In the genomic region with DNA sequence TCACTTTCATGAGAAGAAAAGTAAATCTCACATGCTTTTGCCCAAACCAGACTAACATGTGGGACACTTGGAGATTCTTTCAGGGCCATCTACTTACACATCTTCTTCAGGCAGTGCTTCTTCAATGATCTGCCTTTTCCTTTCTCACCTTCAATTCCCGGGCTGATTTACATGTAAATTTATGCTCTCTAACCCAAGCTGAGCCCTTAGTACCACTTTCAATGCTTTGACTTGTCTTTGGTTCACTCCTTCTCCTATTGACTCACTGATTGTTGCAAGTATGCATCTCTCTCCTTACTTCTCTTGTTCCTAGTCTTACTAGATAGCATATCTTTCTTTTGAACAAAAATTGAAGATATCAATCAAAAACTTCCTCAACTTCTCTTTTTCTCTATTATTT, we compare ENCODE assay signal across 25 cellular contexts.
"Had no signal": no experiment of that assay in that cellular context is flagged by ENCODE, and none has a peak within 500 bp of the region (broad histone marks: within the 10 kb centered on the region; RNA-seq: fewer than 3 reads in every experiment).

No MANE protein-coding gene starts in this region.

- DNase-seq: colonic mucosa; cortex of kidney; dermis blood vessel endothelial cell; dorsolateral prefrontal cortex; effector CD4-positive, alpha-beta T cell; effector CD8-positive, alpha-beta T cell; effector memory CD4-positive, alpha-beta T cell; effector memory CD8-positive, alpha-beta T cell; endodermal cell; erythroblast; esophagus squamous epithelium; foreskin fibroblast; foreskin keratinocyte; foreskin melanocyte; gastrocnemius medialis; glutamatergic neuron; head of caudate nucleus; heart left ventricle; heart right ventricle had no signal

- H3K4me1 Mint-ChIP-seq: endodermal cell had no signal

- H3K4me3 Mint-ChIP-seq: dendritic cell treated with granulocyte-macrophage colony-stimulating factor and Interleukin-4, amounts not matched to agents 40 ng/mL and 50 ng/mL, for 4 days; effector memory CD8-positive, alpha-beta T cell; endodermal cell had no signal

- H3K27me3 ChIP-seq: colonic mucosa, dorsolateral prefrontal cortex, esophagus muscularis mucosa, esophagus squamous epithelium, foreskin keratinocyte, gastrocnemius medialis, gastroesophageal sphincter, heart left ventricle, heart right ventricle had no signal

- H3K27ac ChIP-seq: colonic mucosa, coronary artery, dorsolateral prefrontal cortex, epithelial cell of prostate, esophagus muscularis mucosa, esophagus squamous epithelium, foreskin keratinocyte, gastrocnemius medialis, gastroesophageal sphincter, heart left ventricle, heart right ventricle had no signal

- H3K9me3 ChIP-seq: colonic mucosa, esophagus muscularis mucosa, esophagus squamous epithelium, gastrocnemius medialis, gastroesophageal sphincter had no signal

- H3K27me3 Mint-ChIP-seq: dendritic cell treated with granulocyte-macrophage colony-stimulating factor and Interleukin-4, amounts not matched to agents 40 ng/mL and 50 ng/mL, for 4 days; effector memory CD8-positive, alpha-beta T cell had no signal

- H3K36me3 ChIP-seq: colonic mucosa, esophagus muscularis mucosa, esophagus squamous epithelium, gastrocnemius medialis, gastroesophageal sphincter, heart left ventricle, heart right ventricle had no signal

- H3K9me3 Mint-ChIP-seq: endodermal cell had no signal

- H3K27ac Mint-ChIP-seq: dendritic cell treated with granulocyte-macrophage colony-stimulating factor and Interleukin-4, amounts not matched to agents 40 ng/mL and 50 ng/mL, for 4 days; effector memory CD8-positive, alpha-beta T cell; endodermal cell had no signal

- H3K4me1 ChIP-seq: colonic mucosa, esophagus muscularis mucosa, esophagus squamous epithelium, foreskin keratinocyte, gastrocnemius medialis, gastroesophageal sphincter, heart left ventricle, heart right ventricle had no signal

- ATAC-seq: effector memory CD8-positive, alpha-beta T cell; esophagus mucosa; foreskin keratinocyte; gastrocnemius medialis; gastroesophageal sphincter; heart left ventricle; heart right ventricle had no signal

- H3K4me3 ChIP-seq: colonic mucosa, coronary artery, dorsolateral prefrontal cortex, esophagus muscularis mucosa, esophagus squamous epithelium, gastrocnemius medialis, gastroesophageal sphincter, heart left ventricle, heart right ventricle had no signal
